Comparison of ENCODE assay signal across 1 cellular context in genomic region chr5:174734571-174735497, GRCh38.
TF ChIP-seq lines count a peak whose summit lies in the region.

No MANE protein-coding gene starts in this region.

TF ChIP-seq in IMR-90, 13 proteins besides CTCF, POLR2A, EP300 and RAD21 (continued from another document):
- TF ChIP-seq CHD1 (IDR thresholded peaks at IDR 0.05; ENCODE audit: low read depth, low read length), result no peak
- TF ChIP-seq RFX5 (IDR thresholded peaks at IDR 0.05; ENCODE audit: low read depth, low read length), result no peak
- no peak for TF ChIP-seq MAZ (IDR thresholded peaks at IDR 0.05; ENCODE audit: borderline replicate concordance, low read depth, low read length)
- TF ChIP-seq ELK1 (IDR thresholded peaks at IDR 0.05; ENCODE audit: borderline replicate concordance, low read depth, low read length), result no peak
- TF ChIP-seq SMC3 (IDR thresholded peaks at IDR 0.05; ENCODE audit: low read depth, low read length), result no peak
- TF ChIP-seq BHLHE40 (IDR thresholded peaks at IDR 0.05; ENCODE audit: low read depth, low read length), result no peak
- no peak for TF ChIP-seq NFE2L2 (IDR thresholded peaks at IDR 0.05; ENCODE audit: low read depth, low read length)
- no peak for TF ChIP-seq RCOR1 (IDR thresholded peaks at IDR 0.05; ENCODE audit: insufficient replicate concordance, low read length)
